ENCODE assay signal across 8 cellular contexts in genomic region chr19:15125232-15126067, GRCh38. TPM values are rescaled to one million over a fixed set of nuclear protein-coding genes. Genes with fewer than 3 reads are reported as not detected.
DNase-seq lines count a peak whose midpoint lies in the region; ATAC-seq and TF ChIP-seq lines count a peak whose summit lies in the region.

No MANE protein-coding gene starts in this region.

- H3K36me3 ChIP-seq in HUES48 (ENCODE audit: control insufficient read depth, insufficient read depth, low read length), result peaks cover 29% of the 10 kb centered on the region
- H3K36me3 ChIP-seq in NT2/D1 (ENCODE audit: insufficient read depth, insufficient read length, low read length), result peaks cover 32% of the 10 kb centered on the region
- H3K36me3 ChIP-seq in endodermal cell (ENCODE audit: control insufficient read depth, insufficient read depth, low read length), result peaks cover 13% of the 10 kb centered on the region
- no peaks in the 10 kb centered on the region for H3K36me3 ChIP-seq in mesendoderm (ENCODE audit: control insufficient read depth, insufficient read depth, low read length)

- no peak overlapping the region for H3K4ac ChIP-seq in mesendoderm (ENCODE audit: low read depth, low read length)

- peak overlapping the region; percentile 85 for H3K4me2 ChIP-seq in mesendoderm (ENCODE audit: low read length)

- peaks cover 9% of the 10 kb centered on the region for H3K79me1 ChIP-seq in mesendoderm (ENCODE audit: low read length)

- no peak overlapping the region for H2BK15ac ChIP-seq in mesendoderm (replicated peaks; ENCODE audit: low read depth)

- DNase-seq in D341Med (ENCODE audit: low spot score) (peak; percentile 100), NT2/D1 (ENCODE audit: low read depth, low spot score) (peak; percentile 98), endodermal cell (peak; percentile 99), mesendoderm (peak; percentile 99)
- DNase-seq in activated CD8-positive, alpha-beta memory T cell treated with anti-CD3 and anti-CD28 coated beads, Interleukin-2, amount 50 U/mL, for 24 hours (ENCODE audit: extremely low read depth), result peak; percentile 96
- DNase-seq in stimulated activated CD8-positive, alpha-beta memory T cell treated with anti-CD3 and anti-CD28 coated beads, Interleukin-12 subunit alpha, Interleukin-12 subunit beta, amount 100 ng/mL, for 4 hours (ENCODE audit: low read depth), result peak; percentile 95

- peak overlapping the region; percentile 86 for H3K4me3 Mint-ChIP-seq in endodermal cell

- TF ChIP-seq CTCF in endodermal cell (conservative IDR thresholded peaks at IDR 0.05), result peak; percentile 45

- no peak overlapping the region for H4K5ac ChIP-seq in mesendoderm (ENCODE audit: low read length)

- no peak overlapping the region for H2AK5ac ChIP-seq in mesendoderm (ENCODE audit: low read length)

- H3K18ac ChIP-seq in mesendoderm (ENCODE audit: low read length), result no peak overlapping the region

- H3K27me3 Mint-ChIP-seq in endodermal cell (ENCODE audit: insufficient read depth), result peaks cover 2% of the 10 kb centered on the region

- WGBS in endodermal cell (ENCODE audit: insufficient coverage in 1 of 2, insufficient read length in 1 of 2), 2 experiments, result 0% methylated on average over 23 to 59 of the region's 61 CpGs
- no CpG with 5 or more reads among the region's 61 CpGs for WGBS in mesendoderm (ENCODE audit: extremely low coverage, insufficient coverage, low lambda C conversion rate)

- H3K27ac ChIP-seq in HUES48 (ENCODE audit: low read depth, low read length) (peak overlapping the region; percentile 96), endodermal cell (ENCODE audit: low read depth, low read length) (peak overlapping the region; percentile 79), mesendoderm (ENCODE audit: low read depth, low read length) (peak overlapping the region; percentile 56)

- peaks cover 4% of the 10 kb centered on the region for H3K79me2 ChIP-seq in mesendoderm (ENCODE audit: control insufficient read depth, insufficient read depth, low read length)

- H3K27ac Mint-ChIP-seq in endodermal cell, result peak overlapping the region; percentile 98

- H3K4me1 ChIP-seq in HUES48 (ENCODE audit: control insufficient read depth, insufficient read depth, low read length) (no peaks in the 10 kb centered on the region), NT2/D1 (ENCODE audit: insufficient read depth, insufficient read length) (peaks cover 8% of the 10 kb centered on the region), endodermal cell (ENCODE audit: control insufficient read depth, insufficient read depth, low read length) (no peaks in the 10 kb centered on the region), mesendoderm (ENCODE audit: control insufficient read depth, low read depth, low read length) (no peaks in the 10 kb centered on the region)

- H4K8ac ChIP-seq in mesendoderm (ENCODE audit: low read depth, low read length), result no peak overlapping the region

- no peak overlapping the region for H3K23ac ChIP-seq in mesendoderm (ENCODE audit: low read length)

- peak overlapping the region; percentile 88 for H3K4me3 ChIP-seq in HUES48 (ENCODE audit: low read depth, low read length)
- peak overlapping the region; percentile 76 for H3K4me3 ChIP-seq in NT2/D1 (ENCODE audit: insufficient read length, low read depth)
- peak overlapping the region; percentile 96 for H3K4me3 ChIP-seq in endodermal cell (ENCODE audit: low read length)
- peak overlapping the region; percentile 63 for H3K4me3 ChIP-seq in mesendoderm (ENCODE audit: low read length)

- H3K56ac ChIP-seq in mesendoderm (ENCODE audit: low read length), result peak overlapping the region; percentile 97

- H3K27me3 ChIP-seq in HUES48 (ENCODE audit: control insufficient read depth, insufficient read depth, low read length) (no peaks in the 10 kb centered on the region), NT2/D1 (ENCODE audit: insufficient read depth, insufficient read length) (no peaks in the 10 kb centered on the region), endodermal cell (ENCODE audit: control insufficient read depth, insufficient read depth, low read length, poor library complexity, severe bottlenecking) (no peaks in the 10 kb centered on the region), mesendoderm (ENCODE audit: insufficient read depth, low read length, poor library complexity) (no peaks in the 10 kb centered on the region)

- no peaks in the 10 kb centered on the region for H3K9me3 ChIP-seq in HUES48 (ENCODE audit: control insufficient read depth, insufficient read depth, low read length)
- no peaks in the 10 kb centered on the region for H3K9me3 ChIP-seq in NT2/D1 (ENCODE audit: insufficient read depth, low read length)
- H3K9me3 ChIP-seq in endodermal cell (ENCODE audit: control insufficient read depth, low read length), result no peaks in the 10 kb centered on the region

- H3K36me3 Mint-ChIP-seq in endodermal cell (ENCODE audit: low read depth), result peaks cover 23% of the 10 kb centered on the region

- peak overlapping the region; percentile 84 for H3K9ac ChIP-seq in HUES48 (ENCODE audit: low read depth, low read length)
- peak overlapping the region; percentile 97 for H3K9ac ChIP-seq in NT2/D1 (ENCODE audit: insufficient read length, low read depth)
- peak overlapping the region; percentile 78 for H3K9ac ChIP-seq in endodermal cell (ENCODE audit: extremely low read depth, low read length, poor library complexity, severe bottlenecking)
- peak overlapping the region; percentile 85 for H3K9ac ChIP-seq in mesendoderm (ENCODE audit: low read length)

- H3K9me3 Mint-ChIP-seq in endodermal cell, result no peaks in the 10 kb centered on the region

- peak overlapping the region; percentile 82 for H2BK5ac ChIP-seq in mesendoderm (ENCODE audit: low read length)

- ATAC-seq in GM21423 (IDR thresholded peaks at IDR 0.05; ENCODE audit: unreplicated experiment), result peak; percentile 88

- no peaks in the 10 kb centered on the region for H3K4me1 Mint-ChIP-seq in endodermal cell

- no peak overlapping the region for H2BK120ac ChIP-seq in mesendoderm (ENCODE audit: low read depth, low read length)

RNA-seq across cellular contexts. Expression of gene SYDE1, which starts 18.2 kb away (rescaled TPM):
- total RNA-seq in endodermal cell, result 10 to 100 TPM in 1 of 2 donors, 1 to 10 TPM in 1; 8.9 to 12.2 TPM
- polyA plus RNA-seq in endodermal cell (2013, experiment 1 of 2), result 12.9 TPM
- polyA plus RNA-seq in endodermal cell (2013, experiment 2 of 2), result 11.9 TPM
- polyA plus RNA-seq in mesendoderm (2013, experiment 1 of 2), result 9.7 TPM
- 9.9 TPM for polyA plus RNA-seq in mesendoderm (2013, experiment 2 of 2)

RNA-seq across cellular contexts. Expression of gene OR1I1, which starts 43.4 kb away (rescaled TPM):
- total RNA-seq in endodermal cell, result not detected
- polyA plus RNA-seq in endodermal cell (2013, experiment 1 of 2), result not detected
- not detected for polyA plus RNA-seq in endodermal cell (2013, experiment 2 of 2)
- not detected for polyA plus RNA-seq in mesendoderm (2013, experiment 1 of 2)
- polyA plus RNA-seq in mesendoderm (2013, experiment 2 of 2), result not detected

Comparison
In these comparisons a context has a peak if more than half of its experiments do, and no peak if none do; other contexts are left out.
1. Peak in every context shown above with its lines: DNase-seq, ATAC-seq, H3K4me3 ChIP-seq and H3K27ac ChIP-seq.